ENCODE assay signal across 20 cellular contexts in genomic region chr7:93779115-93779514, GRCh38.
DNase-seq lines count a peak whose midpoint lies in the region; ATAC-seq, FAIRE-seq and TF ChIP-seq lines count a peak whose summit lies in the region.
"Had no signal": no experiment of that assay in that cellular context is flagged by ENCODE, and none has a peak within 500 bp of the region (broad histone marks: within the 10 kb centered on the region; RNA-seq: fewer than 3 reads in every experiment).

No MANE protein-coding gene starts in this region.

- 4 to 6% methylated on average over 3 of the region's 3 CpGs for WGBS in GM23248 (ENCODE audit: low coverage in 1 of 2, low lambda C conversion rate in 2 of 2, missing lambda C conversion rate in 2 of 2), 2 experiments

- H3K9me2 ChIP-seq in GM23248 (ENCODE audit: insufficient read depth): no peaks in the 10 kb centered on the region

- no peak overlapping the region for H3K27ac Mint-ChIP-seq in natural killer cell
- H3K27ac Mint-ChIP-seq: CD14-positive monocyte; CD8-positive, alpha-beta T cell; H9 had no signal

- H3K36me3 ChIP-seq in GM23248 (ENCODE audit: low read depth): no peaks in the 10 kb centered on the region
- H3K36me3 ChIP-seq in bronchial epithelial cell (ENCODE audit: control insufficient read depth, insufficient read depth, low read length): no peaks in the 10 kb centered on the region

- no peaks in the 10 kb centered on the region for H4K20me1 ChIP-seq in GM23248 (ENCODE audit: insufficient read depth)

- H3K4me3 ChIP-seq in GM23248 (no peak overlapping the region), bronchial epithelial cell (ENCODE audit: low read depth, low read length) (no peak overlapping the region), fibroblast of pulmonary artery (replicated peaks; ENCODE audit: low read depth, low read length) (no peak overlapping the region)

- H3F3A ChIP-seq in GM23248 (ENCODE audit: insufficient read depth): no peaks in the 10 kb centered on the region

- H3K4me1 ChIP-seq in GM23248 (ENCODE audit: insufficient read depth): no peaks in the 10 kb centered on the region

- no peak for TF ChIP-seq CTCF in bronchial epithelial cell (IDR thresholded peaks at IDR 0.05; ENCODE audit: insufficient read depth, low read length, severe bottlenecking)
- TF ChIP-seq CTCF in fibroblast of pulmonary artery (IDR thresholded peaks at IDR 0.05; ENCODE audit: low read length, missing control alignments): no peak
- TF ChIP-seq CTCF in natural killer cell (IDR thresholded peaks at IDR 0.05): no peak

- H3K27me3 Mint-ChIP-seq in natural killer cell (ENCODE audit: low read depth in 2 of 2): no peaks in the 10 kb centered on the region

- H3K79me2 ChIP-seq in GM23248 (ENCODE audit: insufficient read depth): no peaks in the 10 kb centered on the region

- H3K9me3 ChIP-seq in GM23248 (ENCODE audit: low read depth): no peaks in the 10 kb centered on the region

- no peaks in the 10 kb centered on the region for H3K9me3 Mint-ChIP-seq in natural killer cell
- H3K9me3 Mint-ChIP-seq: CD8-positive, alpha-beta T cell; H9 had no signal

- no peak overlapping the region for H3K4me3 Mint-ChIP-seq in natural killer cell
- H3K4me3 Mint-ChIP-seq: CD14-positive monocyte; CD8-positive, alpha-beta T cell; H9 had no signal

- H3K4me2 ChIP-seq in GM23248 (ENCODE audit: unreplicated experiment): peak overlapping the region; percentile 25

- in situ Hi-C loops in GM23248 (cut with MboI): loop anchor here (25.0 kb wide), 1 partner anchor 458 kb away; no protein-coding TSS in a partner anchor

- no peaks in the 10 kb centered on the region for H3K4me1 Mint-ChIP-seq in natural killer cell
- H3K4me1 Mint-ChIP-seq: CD14-positive monocyte, H9 had no signal

- H3K36me3 Mint-ChIP-seq in natural killer cell: no peaks in the 10 kb centered on the region
- H3K36me3 Mint-ChIP-seq: CD14-positive monocyte; CD8-positive, alpha-beta T cell had no signal

- peaks cover 12% of the 10 kb centered on the region for H3K27me3 ChIP-seq in GM23248 (replicated peaks; ENCODE audit: insufficient read depth)
- peaks cover 2% of the 10 kb centered on the region for H3K27me3 ChIP-seq in bronchial epithelial cell (ENCODE audit: control insufficient read depth, insufficient read depth, low read length)

- no peak overlapping the region for H3K27ac ChIP-seq in GM23248

- ATAC-seq in natural killer cell (no peak), GM19023 (IDR thresholded peaks at IDR 0.05; ENCODE audit: unreplicated experiment) (no peak)
- ATAC-seq: CD8-positive, alpha-beta T cell; HepG2 had no signal

- FAIRE-seq in bronchial epithelial cell (lab: Jason Lieb, UNC): no peak
- FAIRE-seq: A204.1, D721Med, G401.6, HepG2 had no signal

- H3K9ac ChIP-seq in GM23248: no peak overlapping the region

- DNase-seq in GM23248 (peak; percentile 27), bronchial epithelial cell (ENCODE audit: low read depth) (peak; percentile 13), fibroblast of pulmonary artery (ENCODE audit: low read depth) (peak; percentile 1), renal cortical epithelial cell (ENCODE audit: low read depth) (peak; percentile 27), natural killer cell (no peak), T-helper 1 cell (no peak)
- no peak for DNase-seq in activated CD4-positive, alpha-beta T cell treated with anti-CD3 and anti-CD28 coated beads for 48 hours
- DNase-seq: CD8-positive, alpha-beta T cell; COR-L47; DMS153; DMS79 treated with DMSO at 0.1 percent for 48 hours; EL; GOT3; H9 had no signal

- no peak overlapping the region for H2AFZ ChIP-seq in GM23248

- intact Hi-C loops in natural killer cell (cut with micrococcal nuclease): no loop called here

Comparison
In these comparisons a context has a peak if more than half of its experiments do, and no peak if none do; other contexts are left out.
1. DNase-seq: peak in GM23248 (single experiment), bronchial epithelial cell (single experiment), fibroblast of pulmonary artery (single experiment) and renal cortical epithelial cell (single experiment); none in activated CD4-positive, alpha-beta T cell treated with anti-CD3 and anti-CD28 coated beads for 48 hours (single experiment), natural killer cell (single experiment) and T-helper 1 cell (0 of 5).